Comparison of ENCODE assay signal across 1 cellular context in the genomic region with DNA sequence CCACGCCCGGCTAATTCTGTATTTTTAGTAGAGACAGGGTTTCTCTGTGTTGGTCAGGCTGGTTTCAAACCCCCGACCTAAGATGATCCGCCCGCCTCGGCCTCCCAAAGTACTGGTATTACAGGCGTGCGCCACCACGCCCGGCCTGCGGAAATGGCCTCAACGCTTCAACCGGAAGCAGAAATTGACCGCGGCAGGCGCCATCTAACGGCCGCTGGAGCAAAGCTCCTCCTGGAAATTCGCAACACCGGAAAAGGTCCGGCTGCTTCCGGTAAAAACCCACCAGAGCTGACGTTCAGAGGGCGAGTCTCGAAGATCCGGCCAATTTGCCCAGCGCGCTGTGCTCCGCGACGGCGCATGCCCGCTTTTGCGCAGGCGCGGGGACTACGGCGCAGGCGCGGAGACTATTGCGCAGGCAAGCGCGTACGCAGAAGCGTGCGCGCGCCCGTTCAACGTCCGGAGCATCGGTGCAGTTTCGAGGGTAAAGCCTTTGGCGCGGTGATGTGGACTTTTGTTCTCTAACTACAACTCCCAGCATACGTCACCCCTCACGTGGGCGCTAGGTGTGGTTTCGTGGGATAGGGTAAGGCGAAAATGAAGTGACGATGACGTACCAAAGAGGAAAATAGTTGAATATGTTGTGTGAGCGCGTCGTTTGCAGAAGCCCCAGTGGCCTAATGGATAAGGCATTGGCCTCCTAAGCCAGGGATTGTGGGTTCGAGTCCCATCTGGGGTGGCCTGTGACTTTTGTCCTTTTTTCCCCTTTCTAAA.
TF ChIP-seq lines count a peak whose summit lies in the region.

No MANE protein-coding gene starts in this region.

TF ChIP-seq in HepG2, 621 proteins besides CTCF, POLR2A, EP300 and RAD21 (continued from another document and continues in another):
- TF ChIP-seq, protein P1, sequence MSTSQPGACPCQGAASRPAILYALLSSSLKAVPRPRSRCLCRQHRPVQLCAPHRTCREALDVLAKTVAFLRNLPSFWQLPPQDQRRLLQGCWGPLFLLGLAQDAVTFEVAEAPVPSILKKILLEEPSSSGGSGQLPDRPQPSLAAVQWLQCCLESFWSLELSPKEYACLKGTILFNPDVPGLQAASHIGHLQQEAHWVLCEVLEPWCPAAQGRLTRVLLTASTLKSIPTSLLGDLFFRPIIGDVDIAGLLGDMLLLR (CRISPR knock-in tag; IDR thresholded peaks at IDR 0.05), result no peak; the same call in 1 of the 2 replicates
- TF ChIP-seq, protein P2, sequence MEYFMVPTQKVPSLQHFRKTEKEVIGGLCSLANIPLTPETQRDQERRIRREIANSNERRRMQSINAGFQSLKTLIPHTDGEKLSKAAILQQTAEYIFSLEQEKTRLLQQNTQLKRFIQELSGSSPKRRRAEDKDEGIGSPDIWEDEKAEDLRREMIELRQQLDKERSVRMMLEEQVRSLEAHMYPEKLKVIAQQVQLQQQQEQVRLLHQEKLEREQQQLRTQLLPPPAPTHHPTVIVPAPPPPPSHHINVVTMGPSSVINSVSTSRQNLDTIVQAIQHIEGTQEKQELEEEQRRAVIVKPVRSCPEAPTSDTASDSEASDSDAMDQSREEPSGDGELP (IDR thresholded peaks at IDR 0.05; ENCODE audit: borderline replicate concordance, low read depth), result no peak
- TF ChIP-seq HNRNPH1 (optimal IDR thresholded peaks at IDR 0.05; ENCODE audit: low read depth, low read length) (no peak), FOXK2 (IDR thresholded peaks at IDR 0.05) (0 out of 2 replicates have a peak, but pooled peaks have one; percentile 45), KDM5B (CRISPR knock-in tag; IDR thresholded peaks at IDR 0.05; ENCODE audit: borderline replicate concordance) (peak; percentile 66), ZNF773 (CRISPR knock-in tag; IDR thresholded peaks at IDR 0.05; ENCODE audit: borderline replicate concordance) (no peak), SNAPC2 (CRISPR knock-in tag; IDR thresholded peaks at IDR 0.05) (peak; percentile 85; the same call in 1 of the 2 replicates), ZNF792 (CRISPR knock-in tag; IDR thresholded peaks at IDR 0.05) (peak; percentile 67), ZNF766 (CRISPR knock-in tag; IDR thresholded peaks at IDR 0.05; ENCODE audit: borderline replicate concordance) (peak; percentile 34; the same call in 1 of the 2 replicates), GATAD1 (CRISPR knock-in tag; IDR thresholded peaks at IDR 0.05) (peak; percentile 90), ZBTB21 (CRISPR knock-in tag; IDR thresholded peaks at IDR 0.05) (peak; percentile 96), ZNF709 (CRISPR knock-in tag; IDR thresholded peaks at IDR 0.05) (no peak; the same call in 1 of the 2 replicates), ZNF24 (IDR thresholded peaks at IDR 0.05) (peak; percentile 98), ATF7 (IDR thresholded peaks at IDR 0.05) (peak; percentile 94), ATF7 (CRISPR knock-in tag; IDR thresholded peaks at IDR 0.05) (peak; percentile 90), ZNF816 (CRISPR knock-in tag; IDR thresholded peaks at IDR 0.05; ENCODE audit: borderline replicate concordance) (0 out of 2 replicates have a peak, but pooled peaks have one; percentile 89), KDM3A (CRISPR knock-in tag; IDR thresholded peaks at IDR 0.05; ENCODE audit: low read depth) (peak; percentile 48; the same call in 1 of the 2 replicates), ZNF224 (CRISPR knock-in tag; IDR thresholded peaks at IDR 0.05) (no peak), ASH2L (IDR thresholded peaks at IDR 0.05; ENCODE audit: insufficient read length, low read depth, low read length) (peak; percentile 90), TRIM24 (CRISPR knock-in tag; IDR thresholded peaks at IDR 0.05) (no peak), MAZ (IDR thresholded peaks at IDR 0.05; ENCODE audit: borderline replicate concordance, low read depth, low read length) (peak; percentile 59; the same call in 1 of the 2 replicates), MAZ (CRISPR knock-in tag; IDR thresholded peaks at IDR 0.05; ENCODE audit: low read depth) (peak; percentile 74), TCF7L2 (IDR thresholded peaks at IDR 0.05; ENCODE audit: low read depth, low read length) (no peak), CENPT (CRISPR knock-in tag; IDR thresholded peaks at IDR 0.05; ENCODE audit: low read depth) (no peak), SMYD3 (CRISPR knock-in tag; IDR thresholded peaks at IDR 0.05) (peak; percentile 51; the same call in 1 of the 2 replicates), ZNF782 (CRISPR knock-in tag; IDR thresholded peaks at IDR 0.05; ENCODE audit: borderline replicate concordance) (peak; percentile 80; the same call in 1 of the 2 replicates), ZFP1 (CRISPR knock-in tag; IDR thresholded peaks at IDR 0.05) (peak; percentile 76), GZF1 (CRISPR knock-in tag; IDR thresholded peaks at IDR 0.05) (peak; percentile 88; the same call in 1 of the 2 replicates), ZNF143 (CRISPR knock-in tag; IDR thresholded peaks at IDR 0.05) (peak; percentile 91)
- TF ChIP-seq, protein P3, sequence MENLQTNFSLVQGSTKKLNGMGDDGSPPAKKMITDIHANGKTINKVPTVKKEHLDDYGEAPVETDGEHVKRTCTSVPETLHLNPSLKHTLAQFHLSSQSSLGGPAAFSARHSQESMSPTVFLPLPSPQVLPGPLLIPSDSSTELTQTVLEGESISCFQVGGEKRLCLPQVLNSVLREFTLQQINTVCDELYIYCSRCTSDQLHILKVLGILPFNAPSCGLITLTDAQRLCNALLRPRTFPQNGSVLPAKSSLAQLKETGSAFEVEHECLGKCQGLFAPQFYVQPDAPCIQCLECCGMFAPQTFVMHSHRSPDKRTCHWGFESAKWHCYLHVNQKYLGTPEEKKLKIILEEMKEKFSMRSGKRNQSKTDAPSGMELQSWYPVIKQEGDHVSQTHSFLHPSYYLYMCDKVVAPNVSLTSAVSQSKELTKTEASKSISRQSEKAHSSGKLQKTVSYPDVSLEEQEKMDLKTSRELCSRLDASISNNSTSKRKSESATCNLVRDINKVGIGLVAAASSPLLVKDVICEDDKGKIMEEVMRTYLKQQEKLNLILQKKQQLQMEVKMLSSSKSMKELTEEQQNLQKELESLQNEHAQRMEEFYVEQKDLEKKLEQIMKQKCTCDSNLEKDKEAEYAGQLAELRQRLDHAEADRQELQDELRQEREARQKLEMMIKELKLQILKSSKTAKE (CRISPR knock-in tag; IDR thresholded peaks at IDR 0.05; ENCODE audit: borderline replicate concordance), result 0 out of 2 replicates have a peak, but pooled peaks have one; percentile 49
- TF ChIP-seq, protein P4, sequence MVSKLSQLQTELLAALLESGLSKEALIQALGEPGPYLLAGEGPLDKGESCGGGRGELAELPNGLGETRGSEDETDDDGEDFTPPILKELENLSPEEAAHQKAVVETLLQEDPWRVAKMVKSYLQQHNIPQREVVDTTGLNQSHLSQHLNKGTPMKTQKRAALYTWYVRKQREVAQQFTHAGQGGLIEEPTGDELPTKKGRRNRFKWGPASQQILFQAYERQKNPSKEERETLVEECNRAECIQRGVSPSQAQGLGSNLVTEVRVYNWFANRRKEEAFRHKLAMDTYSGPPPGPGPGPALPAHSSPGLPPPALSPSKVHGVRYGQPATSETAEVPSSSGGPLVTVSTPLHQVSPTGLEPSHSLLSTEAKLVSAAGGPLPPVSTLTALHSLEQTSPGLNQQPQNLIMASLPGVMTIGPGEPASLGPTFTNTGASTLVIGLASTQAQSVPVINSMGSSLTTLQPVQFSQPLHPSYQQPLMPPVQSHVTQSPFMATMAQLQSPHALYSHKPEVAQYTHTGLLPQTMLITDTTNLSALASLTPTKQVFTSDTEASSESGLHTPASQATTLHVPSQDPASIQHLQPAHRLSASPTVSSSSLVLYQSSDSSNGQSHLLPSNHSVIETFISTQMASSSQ (IDR thresholded peaks at IDR 0.05; ENCODE audit: low read depth), result peak; percentile 35
- TF ChIP-seq, protein P4 (CRISPR knock-in tag; IDR thresholded peaks at IDR 0.05; ENCODE audit: borderline replicate concordance), result peak; percentile 69; the same call in 1 of the 2 replicates
- TF ChIP-seq, protein P5, sequence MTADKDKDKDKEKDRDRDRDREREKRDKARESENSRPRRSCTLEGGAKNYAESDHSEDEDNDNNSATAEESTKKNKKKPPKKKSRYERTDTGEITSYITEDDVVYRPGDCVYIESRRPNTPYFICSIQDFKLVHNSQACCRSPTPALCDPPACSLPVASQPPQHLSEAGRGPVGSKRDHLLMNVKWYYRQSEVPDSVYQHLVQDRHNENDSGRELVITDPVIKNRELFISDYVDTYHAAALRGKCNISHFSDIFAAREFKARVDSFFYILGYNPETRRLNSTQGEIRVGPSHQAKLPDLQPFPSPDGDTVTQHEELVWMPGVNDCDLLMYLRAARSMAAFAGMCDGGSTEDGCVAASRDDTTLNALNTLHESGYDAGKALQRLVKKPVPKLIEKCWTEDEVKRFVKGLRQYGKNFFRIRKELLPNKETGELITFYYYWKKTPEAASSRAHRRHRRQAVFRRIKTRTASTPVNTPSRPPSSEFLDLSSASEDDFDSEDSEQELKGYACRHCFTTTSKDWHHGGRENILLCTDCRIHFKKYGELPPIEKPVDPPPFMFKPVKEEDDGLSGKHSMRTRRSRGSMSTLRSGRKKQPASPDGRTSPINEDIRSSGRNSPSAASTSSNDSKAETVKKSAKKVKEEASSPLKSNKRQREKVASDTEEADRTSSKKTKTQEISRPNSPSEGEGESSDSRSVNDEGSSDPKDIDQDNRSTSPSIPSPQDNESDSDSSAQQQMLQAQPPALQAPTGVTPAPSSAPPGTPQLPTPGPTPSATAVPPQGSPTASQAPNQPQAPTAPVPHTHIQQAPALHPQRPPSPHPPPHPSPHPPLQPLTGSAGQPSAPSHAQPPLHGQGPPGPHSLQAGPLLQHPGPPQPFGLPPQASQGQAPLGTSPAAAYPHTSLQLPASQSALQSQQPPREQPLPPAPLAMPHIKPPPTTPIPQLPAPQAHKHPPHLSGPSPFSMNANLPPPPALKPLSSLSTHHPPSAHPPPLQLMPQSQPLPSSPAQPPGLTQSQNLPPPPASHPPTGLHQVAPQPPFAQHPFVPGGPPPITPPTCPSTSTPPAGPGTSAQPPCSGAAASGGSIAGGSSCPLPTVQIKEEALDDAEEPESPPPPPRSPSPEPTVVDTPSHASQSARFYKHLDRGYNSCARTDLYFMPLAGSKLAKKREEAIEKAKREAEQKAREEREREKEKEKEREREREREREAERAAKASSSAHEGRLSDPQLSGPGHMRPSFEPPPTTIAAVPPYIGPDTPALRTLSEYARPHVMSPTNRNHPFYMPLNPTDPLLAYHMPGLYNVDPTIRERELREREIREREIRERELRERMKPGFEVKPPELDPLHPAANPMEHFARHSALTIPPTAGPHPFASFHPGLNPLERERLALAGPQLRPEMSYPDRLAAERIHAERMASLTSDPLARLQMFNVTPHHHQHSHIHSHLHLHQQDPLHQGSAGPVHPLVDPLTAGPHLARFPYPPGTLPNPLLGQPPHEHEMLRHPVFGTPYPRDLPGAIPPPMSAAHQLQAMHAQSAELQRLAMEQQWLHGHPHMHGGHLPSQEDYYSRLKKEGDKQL (CRISPR knock-in tag; IDR thresholded peaks at IDR 0.05; ENCODE audit: low read depth), result peak; percentile 49; the same call in 1 of the 2 replicates
- TF ChIP-seq, protein P6, sequence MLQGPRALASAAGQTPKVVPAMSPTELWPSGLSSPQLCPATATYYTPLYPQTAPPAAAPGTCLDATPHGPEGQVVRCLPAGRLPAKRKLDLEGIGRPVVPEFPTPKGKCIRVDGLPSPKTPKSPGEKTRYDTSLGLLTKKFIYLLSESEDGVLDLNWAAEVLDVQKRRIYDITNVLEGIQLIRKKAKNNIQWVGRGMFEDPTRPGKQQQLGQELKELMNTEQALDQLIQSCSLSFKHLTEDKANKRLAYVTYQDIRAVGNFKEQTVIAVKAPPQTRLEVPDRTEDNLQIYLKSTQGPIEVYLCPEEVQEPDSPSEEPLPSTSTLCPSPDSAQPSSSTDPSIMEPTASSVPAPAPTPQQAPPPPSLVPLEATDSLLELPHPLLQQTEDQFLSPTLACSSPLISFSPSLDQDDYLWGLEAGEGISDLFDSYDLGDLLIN (CRISPR knock-in tag; IDR thresholded peaks at IDR 0.05; ENCODE audit: borderline replicate concordance), result no peak
- TF ChIP-seq, protein P7, sequence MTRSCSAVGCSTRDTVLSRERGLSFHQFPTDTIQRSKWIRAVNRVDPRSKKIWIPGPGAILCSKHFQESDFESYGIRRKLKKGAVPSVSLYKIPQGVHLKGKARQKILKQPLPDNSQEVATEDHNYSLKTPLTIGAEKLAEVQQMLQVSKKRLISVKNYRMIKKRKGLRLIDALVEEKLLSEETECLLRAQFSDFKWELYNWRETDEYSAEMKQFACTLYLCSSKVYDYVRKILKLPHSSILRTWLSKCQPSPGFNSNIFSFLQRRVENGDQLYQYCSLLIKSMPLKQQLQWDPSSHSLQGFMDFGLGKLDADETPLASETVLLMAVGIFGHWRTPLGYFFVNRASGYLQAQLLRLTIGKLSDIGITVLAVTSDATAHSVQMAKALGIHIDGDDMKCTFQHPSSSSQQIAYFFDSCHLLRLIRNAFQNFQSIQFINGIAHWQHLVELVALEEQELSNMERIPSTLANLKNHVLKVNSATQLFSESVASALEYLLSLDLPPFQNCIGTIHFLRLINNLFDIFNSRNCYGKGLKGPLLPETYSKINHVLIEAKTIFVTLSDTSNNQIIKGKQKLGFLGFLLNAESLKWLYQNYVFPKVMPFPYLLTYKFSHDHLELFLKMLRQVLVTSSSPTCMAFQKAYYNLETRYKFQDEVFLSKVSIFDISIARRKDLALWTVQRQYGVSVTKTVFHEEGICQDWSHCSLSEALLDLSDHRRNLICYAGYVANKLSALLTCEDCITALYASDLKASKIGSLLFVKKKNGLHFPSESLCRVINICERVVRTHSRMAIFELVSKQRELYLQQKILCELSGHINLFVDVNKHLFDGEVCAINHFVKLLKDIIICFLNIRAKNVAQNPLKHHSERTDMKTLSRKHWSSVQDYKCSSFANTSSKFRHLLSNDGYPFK (CRISPR knock-in tag; IDR thresholded peaks at IDR 0.05; ENCODE audit: borderline replicate concordance), result peak; percentile 89; the same call in 1 of the 2 replicates
- TF ChIP-seq, protein P8, sequence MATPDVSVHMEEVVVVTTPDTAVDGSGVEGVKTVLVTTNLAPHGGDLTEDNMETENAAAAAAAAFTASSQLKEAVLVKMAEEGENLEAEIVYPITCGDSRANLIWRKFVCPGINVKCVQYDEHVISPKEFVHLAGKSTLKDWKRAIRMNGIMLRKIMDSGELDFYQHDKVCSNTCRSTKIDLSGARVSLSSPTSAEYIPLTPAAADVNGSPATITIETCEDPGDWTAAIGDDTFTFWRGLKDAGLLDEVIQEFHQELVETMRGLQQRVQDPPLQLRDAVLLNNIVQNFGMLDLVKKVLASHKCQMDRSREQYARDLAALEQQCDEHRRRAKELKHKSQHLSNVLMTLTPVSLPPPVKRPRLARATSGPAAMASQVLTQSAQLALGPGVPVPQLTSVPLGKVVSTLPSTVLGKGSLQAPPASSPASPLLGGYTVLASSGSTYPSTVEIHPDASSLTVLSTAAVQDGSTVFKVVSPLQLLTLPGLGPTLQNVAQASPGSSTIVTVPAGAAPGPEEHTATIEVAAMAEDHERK (CRISPR knock-in tag; IDR thresholded peaks at IDR 0.05; ENCODE audit: low read depth), result peak; percentile 95
